24 cellular contexts compared by ENCODE assay signal in the genomic region with DNA sequence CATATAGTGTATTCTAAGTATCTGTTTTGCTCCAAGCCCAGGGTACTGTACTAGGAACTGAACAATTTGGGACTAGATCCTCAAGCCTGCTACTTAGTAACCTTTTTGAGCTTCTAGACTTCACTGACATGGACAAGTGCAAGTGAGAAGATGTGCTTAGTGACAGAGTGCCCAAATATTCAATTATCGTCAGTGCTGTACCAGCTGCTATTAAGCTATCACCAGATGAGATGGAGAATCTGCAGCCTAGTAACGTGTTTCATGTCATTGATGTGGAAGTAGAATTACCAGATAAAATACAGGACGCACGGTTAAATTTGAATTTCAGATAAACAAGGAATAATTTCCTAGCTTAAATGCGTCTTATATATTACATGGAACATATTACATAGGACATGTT.
"Had no signal": no experiment of that assay in that cellular context is flagged by ENCODE, and none has a peak within 500 bp of the region (broad histone marks: within the 10 kb centered on the region; RNA-seq: fewer than 3 reads in every experiment).

No MANE protein-coding gene starts in this region.

- ATAC-seq: left lobe of liver; natural killer cell treated with Interleukin-12 subunit alpha and Interleukin-12 subunit beta and Interleukin-15 and Interleukin-18, amount 100 ng/mL, for 72 hours; stimulated activated naive CD8-positive, alpha-beta T cell treated with anti-CD3 and anti-CD28 coated beads, Interleukin-15, amount 100 ng/mL, for 72 hours had no signal

- H3K36me3 Mint-ChIP-seq: mesothelial cell of epicardium; naive B cell; natural killer cell treated with Interleukin-12 subunit alpha and Interleukin-12 subunit beta and Interleukin-15 and Interleukin-18, amount 100 ng/mL, for 72 hours had no signal

- H3K9me3 Mint-ChIP-seq: mesothelial cell of epicardium; naive B cell; natural killer cell treated with Interleukin-12 subunit alpha and Interleukin-12 subunit beta and Interleukin-15 and Interleukin-18, amount 100 ng/mL, for 72 hours; neural crest cell; stimulated activated naive B cell treated with anti-CD40 and anti-IgM and Interleukin-4, amounts not matched to agents 10 μg/mL and 1 μg/mL and 100 μg/mL, for 72 hours; stimulated activated naive CD8-positive, alpha-beta T cell treated with anti-CD3 and anti-CD28 coated beads, Interleukin-15, amount 100 ng/mL, for 72 hours had no signal

- H3K27me3 Mint-ChIP-seq: naive B cell; natural killer cell treated with Interleukin-12 subunit alpha and Interleukin-12 subunit beta and Interleukin-15 and Interleukin-18, amount 100 ng/mL, for 72 hours; stimulated activated naive B cell treated with anti-CD40 and anti-IgM and Interleukin-4, amounts not matched to agents 10 μg/mL and 1 μg/mL and 100 μg/mL, for 72 hours; stimulated activated naive CD8-positive, alpha-beta T cell treated with anti-CD3 and anti-CD28 coated beads, Interleukin-15, amount 100 ng/mL, for 72 hours had no signal

- FAIRE-seq: endometrium, kidney, pancreas, small intestine had no signal

- DNase-seq: dermis blood vessel endothelial cell; effector memory CD4-positive, alpha-beta T cell; erythroblast; esophagus squamous epithelium; foreskin melanocyte; kidney; mesenchymal stem cell; mucosa of descending colon; naive B cell; pancreas; right lobe of liver; small intestine; stimulated activated CD4-positive, alpha-beta T cell treated with anti-CD3 and anti-CD28 coated beads, Interleukin-15, amount 100 ng/mL, for 24 hours; stimulated activated CD4-positive, alpha-beta T cell treated with anti-CD3 and anti-CD28 coated beads, Interleukin-2, amount 100 ng/mL, for 48 hours; stimulated activated naive B cell treated with anti-CD40 and anti-IgM and Interleukin-4, amounts not matched to agents 10 μg/mL and 1 μg/mL and 100 μg/mL, for 72 hours; stimulated activated naive CD8-positive, alpha-beta T cell treated with anti-CD3 and anti-CD28 coated beads, Interleukin-15, amount 100 ng/mL, for 72 hours; transverse colon; upper lobe of right lung; uterus had no signal

- H3K27ac Mint-ChIP-seq: mesothelial cell of epicardium; natural killer cell treated with Interleukin-12 subunit alpha and Interleukin-12 subunit beta and Interleukin-15 and Interleukin-18, amount 100 ng/mL, for 72 hours; stimulated activated naive B cell treated with anti-CD40 and anti-IgM and Interleukin-4, amounts not matched to agents 10 μg/mL and 1 μg/mL and 100 μg/mL, for 72 hours; stimulated activated naive CD8-positive, alpha-beta T cell treated with anti-CD3 and anti-CD28 coated beads, Interleukin-15, amount 100 ng/mL, for 72 hours had no signal

- H3K4me3 Mint-ChIP-seq: mesothelial cell of epicardium; natural killer cell treated with Interleukin-12 subunit alpha and Interleukin-12 subunit beta and Interleukin-15 and Interleukin-18, amount 100 ng/mL, for 72 hours; neural crest cell; stimulated activated naive CD8-positive, alpha-beta T cell treated with anti-CD3 and anti-CD28 coated beads, Interleukin-15, amount 100 ng/mL, for 72 hours had no signal
